29 cellular contexts compared by ENCODE assay signal in genomic region chr5:36232533-36232932, GRCh38.
"Had no signal": no experiment of that assay in that cellular context is flagged by ENCODE, and none has a peak within 500 bp of the region (broad histone marks: within the 10 kb centered on the region; RNA-seq: fewer than 3 reads in every experiment).

No MANE protein-coding gene starts in this region.

- H3K27ac Mint-ChIP-seq: natural killer cell; nephron; neural progenitor cell; progenitor cell of endocrine pancreas; stimulated activated effector memory CD8-positive, alpha-beta T cell treated with anti-CD3 and anti-CD28 coated beads, Interleukin-12 subunit alpha, Interleukin-12 subunit beta, amount 100 ng/mL, for 72 hours; stimulated activated naive B cell treated with anti-CD40 and anti-IgM and Interleukin-4, amounts not matched to agents 10 μg/mL and 1 μg/mL and 100 μg/mL, for 72 hours; stimulated activated naive CD8-positive, alpha-beta T cell treated with anti-CD3 and anti-CD28 coated beads, Interleukin-15, Interleukin-2, amounts not matched to agents 100 ng/mL and 50 ng/mL, for 24 hours had no signal

- DNase-seq: natural killer cell; occipital lobe; ovary; posterior cingulate gyrus; psoas muscle; right cardiac atrium; right lobe of liver; sigmoid colon; small intestine; stimulated activated CD4-positive, alpha-beta T cell treated with anti-CD3 and anti-CD28 coated beads, Interleukin-15, amount 100 ng/mL, for 24 hours; stimulated activated CD4-positive, alpha-beta T cell treated with anti-CD3 and anti-CD28 coated beads, Interleukin-2, amount 100 ng/mL, for 24 hours; stimulated activated CD4-positive, alpha-beta T cell treated with anti-CD3 and anti-CD28 coated beads, Interleukin-2, amount 100 ng/mL, for 48 hours; stimulated activated CD4-positive, alpha-beta T cell treated with anti-CD3 and anti-CD28 coated beads, Interleukin-4, amount 100 ng/mL, for 24 hours; stimulated activated naive B cell treated with anti-CD40 and anti-IgM and Interleukin-4, amounts not matched to agents 10 μg/mL and 1 μg/mL and 100 μg/mL, for 72 hours; stimulated activated naive CD4-positive, alpha-beta T cell treated with Interleukin-2 at 50 U/mL for 16 hours; stomach; thyroid gland; trophoblast cell; upper lobe of left lung had no signal

- H3K9ac ChIP-seq: neural progenitor cell, parathyroid adenoma had no signal

- H3K4me3 ChIP-seq: neural progenitor cell, ovary, psoas muscle, right lobe of liver, sigmoid colon, stomach, thoracic aorta, thyroid gland, tibial nerve, upper lobe of left lung, vagina had no signal

- H3K27me3 Mint-ChIP-seq: progenitor cell of endocrine pancreas; stimulated activated naive B cell treated with anti-CD40 and anti-IgM and Interleukin-4, amounts not matched to agents 10 μg/mL and 1 μg/mL and 100 μg/mL, for 72 hours; stimulated activated naive CD8-positive, alpha-beta T cell treated with anti-CD3 and anti-CD28 coated beads, Interleukin-15, Interleukin-2, amounts not matched to agents 100 ng/mL and 50 ng/mL, for 24 hours had no signal

- H3K9me3 Mint-ChIP-seq: natural killer cell; nephron; neural progenitor cell; stimulated activated effector memory CD8-positive, alpha-beta T cell treated with anti-CD3 and anti-CD28 coated beads, Interleukin-12 subunit alpha, Interleukin-12 subunit beta, amount 100 ng/mL, for 72 hours; stimulated activated naive B cell treated with anti-CD40 and anti-IgM and Interleukin-4, amounts not matched to agents 10 μg/mL and 1 μg/mL and 100 μg/mL, for 72 hours; stimulated activated naive CD8-positive, alpha-beta T cell treated with anti-CD3 and anti-CD28 coated beads, Interleukin-15, Interleukin-2, amounts not matched to agents 100 ng/mL and 50 ng/mL, for 24 hours had no signal

- H3K27me3 ChIP-seq: neural progenitor cell, ovary, right lobe of liver, sigmoid colon, stomach, thyroid gland, tibial nerve, upper lobe of left lung, vagina had no signal

- FAIRE-seq: small intestine, urothelium cell line had no signal

- H3K36me3 Mint-ChIP-seq: natural killer cell; stimulated activated effector memory CD8-positive, alpha-beta T cell treated with anti-CD3 and anti-CD28 coated beads, Interleukin-12 subunit alpha, Interleukin-12 subunit beta, amount 100 ng/mL, for 72 hours had no signal

- H3K36me3 ChIP-seq: neural progenitor cell, ovary, right lobe of liver, sigmoid colon, stomach, thoracic aorta, thyroid gland, tibial nerve, upper lobe of left lung, vagina had no signal

- H2AFZ ChIP-seq: neural progenitor cell, parathyroid adenoma had no signal

- H3K27ac ChIP-seq: neural progenitor cell, ovary, parathyroid adenoma, psoas muscle, right lobe of liver, sigmoid colon, thoracic aorta, thyroid gland, tibial nerve, upper lobe of left lung, vagina had no signal

- H3K79me2 ChIP-seq: parathyroid adenoma had no signal

- H3K4me3 Mint-ChIP-seq: natural killer cell; nephron; neural progenitor cell; stimulated activated effector memory CD8-positive, alpha-beta T cell treated with anti-CD3 and anti-CD28 coated beads, Interleukin-12 subunit alpha, Interleukin-12 subunit beta, amount 100 ng/mL, for 72 hours; stimulated activated naive B cell treated with anti-CD40 and anti-IgM and Interleukin-4, amounts not matched to agents 10 μg/mL and 1 μg/mL and 100 μg/mL, for 72 hours; stimulated activated naive CD8-positive, alpha-beta T cell treated with anti-CD3 and anti-CD28 coated beads, Interleukin-15, Interleukin-2, amounts not matched to agents 100 ng/mL and 50 ng/mL, for 24 hours had no signal

- H3K9me3 ChIP-seq: ovary, psoas muscle, right lobe of liver, sigmoid colon, stomach, thoracic aorta, thyroid gland, tibial nerve, upper lobe of left lung, vagina had no signal

- H3K4me2 ChIP-seq: neural progenitor cell had no signal
